1 cellular context compared by ENCODE assay signal in the genomic region with DNA sequence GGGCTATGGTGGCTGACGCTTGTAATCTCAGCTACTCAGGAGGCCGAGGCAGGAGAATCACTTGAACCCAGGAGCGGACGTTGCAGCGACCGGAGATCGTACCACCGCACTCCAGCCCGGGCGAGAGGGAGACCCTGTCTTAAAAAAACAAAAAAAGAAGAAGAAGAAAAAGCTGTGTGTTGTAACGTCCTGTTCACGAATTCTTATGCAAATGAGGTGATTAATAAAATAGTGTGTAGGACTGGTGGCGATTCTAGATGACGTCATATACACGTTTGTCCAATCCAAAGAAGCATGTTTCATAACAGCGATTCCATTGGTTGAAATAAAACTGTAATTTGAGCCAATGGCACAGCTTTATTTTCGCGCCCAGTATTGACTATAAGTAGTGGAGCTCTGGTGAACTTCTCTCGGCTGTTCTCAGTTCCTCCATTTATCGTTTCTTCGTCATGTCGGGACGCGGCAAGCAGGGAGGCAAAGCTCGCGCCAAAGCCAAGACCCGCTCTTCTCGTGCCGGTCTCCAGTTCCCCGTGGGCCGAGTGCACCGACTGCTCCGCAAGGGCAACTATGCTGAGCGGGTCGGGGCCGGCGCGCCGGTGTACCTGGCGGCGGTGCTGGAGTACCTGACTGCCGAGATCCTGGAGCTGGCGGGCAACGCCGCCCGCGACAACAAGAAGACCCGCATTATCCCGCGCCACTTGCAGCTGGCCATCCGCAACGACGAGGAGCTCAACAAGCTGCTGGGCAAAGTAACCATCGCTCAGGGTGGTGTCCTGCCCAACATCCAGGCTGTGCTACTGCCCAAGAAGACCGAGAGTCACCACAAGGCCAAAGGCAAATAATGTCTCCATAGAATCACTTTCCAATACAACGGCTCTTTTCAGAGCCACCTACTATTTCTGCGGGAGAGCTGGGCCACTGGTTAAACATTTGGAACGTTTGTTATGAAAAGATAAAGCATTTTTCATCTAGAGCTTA.
A peak's percentile ranks its signal among the peaks of the same experiment; 100 is the strongest.
TF ChIP-seq lines count a peak whose summit lies in the region.

No MANE protein-coding gene starts in this region.

TF ChIP-seq in GM12878, 131 proteins besides CTCF, POLR2A, EP300 and RAD21 (continued from another document and continues in another):
- peak; percentile 82 for TF ChIP-seq PRDM15 (CRISPR knock-in tag; IDR thresholded peaks at IDR 0.05)
- TF ChIP-seq, protein P1, sequence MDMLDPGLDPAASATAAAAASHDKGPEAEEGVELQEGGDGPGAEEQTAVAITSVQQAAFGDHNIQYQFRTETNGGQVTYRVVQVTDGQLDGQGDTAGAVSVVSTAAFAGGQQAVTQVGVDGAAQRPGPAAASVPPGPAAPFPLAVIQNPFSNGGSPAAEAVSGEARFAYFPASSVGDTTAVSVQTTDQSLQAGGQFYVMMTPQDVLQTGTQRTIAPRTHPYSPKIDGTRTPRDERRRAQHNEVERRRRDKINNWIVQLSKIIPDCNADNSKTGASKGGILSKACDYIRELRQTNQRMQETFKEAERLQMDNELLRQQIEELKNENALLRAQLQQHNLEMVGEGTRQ (IDR thresholded peaks at IDR 0.05; ENCODE audit: borderline replicate concordance, low read depth, low read length): no peak
- TF ChIP-seq SMAD5 (IDR thresholded peaks at IDR 0.05; ENCODE audit: low read depth): peak; percentile 96
- no peak for TF ChIP-seq ELK1 (IDR thresholded peaks at IDR 0.05; ENCODE audit: low read depth, low read length)
- TF ChIP-seq SIX5 (IDR thresholded peaks at IDR 0.05; ENCODE audit: low read depth, low read length, severe bottlenecking): peak; percentile 27
- peak; percentile 63; the same call in 1 of the 2 replicates for TF ChIP-seq TARDBP (IDR thresholded peaks at IDR 0.05; ENCODE audit: borderline replicate concordance)
- TF ChIP-seq ZBTB33 (IDR thresholded peaks at IDR 0.05): no peak
- TF ChIP-seq SMAD1 (IDR thresholded peaks at IDR 0.05; ENCODE audit: low read depth, partially characterized antibody): peak; percentile 55
- peak; percentile 96 for TF ChIP-seq NBN (IDR thresholded peaks at IDR 0.05)
- TF ChIP-seq BACH1 (IDR thresholded peaks at IDR 0.05; ENCODE audit: borderline replicate concordance): peak; percentile 37; the same call in 1 of the 2 replicates
- TF ChIP-seq ZSCAN29 (IDR thresholded peaks at IDR 0.05): no peak
- 0 out of 2 replicates have a peak, but pooled peaks have one; percentile 15 for TF ChIP-seq GABPA (IDR thresholded peaks at IDR 0.05; ENCODE audit: low read depth)
- TF ChIP-seq TAF1 (IDR thresholded peaks at IDR 0.05; ENCODE audit: borderline replicate concordance, low read depth, low read length): peak; percentile 33; the same call in 1 of the 2 replicates
- TF ChIP-seq, protein P2, sequence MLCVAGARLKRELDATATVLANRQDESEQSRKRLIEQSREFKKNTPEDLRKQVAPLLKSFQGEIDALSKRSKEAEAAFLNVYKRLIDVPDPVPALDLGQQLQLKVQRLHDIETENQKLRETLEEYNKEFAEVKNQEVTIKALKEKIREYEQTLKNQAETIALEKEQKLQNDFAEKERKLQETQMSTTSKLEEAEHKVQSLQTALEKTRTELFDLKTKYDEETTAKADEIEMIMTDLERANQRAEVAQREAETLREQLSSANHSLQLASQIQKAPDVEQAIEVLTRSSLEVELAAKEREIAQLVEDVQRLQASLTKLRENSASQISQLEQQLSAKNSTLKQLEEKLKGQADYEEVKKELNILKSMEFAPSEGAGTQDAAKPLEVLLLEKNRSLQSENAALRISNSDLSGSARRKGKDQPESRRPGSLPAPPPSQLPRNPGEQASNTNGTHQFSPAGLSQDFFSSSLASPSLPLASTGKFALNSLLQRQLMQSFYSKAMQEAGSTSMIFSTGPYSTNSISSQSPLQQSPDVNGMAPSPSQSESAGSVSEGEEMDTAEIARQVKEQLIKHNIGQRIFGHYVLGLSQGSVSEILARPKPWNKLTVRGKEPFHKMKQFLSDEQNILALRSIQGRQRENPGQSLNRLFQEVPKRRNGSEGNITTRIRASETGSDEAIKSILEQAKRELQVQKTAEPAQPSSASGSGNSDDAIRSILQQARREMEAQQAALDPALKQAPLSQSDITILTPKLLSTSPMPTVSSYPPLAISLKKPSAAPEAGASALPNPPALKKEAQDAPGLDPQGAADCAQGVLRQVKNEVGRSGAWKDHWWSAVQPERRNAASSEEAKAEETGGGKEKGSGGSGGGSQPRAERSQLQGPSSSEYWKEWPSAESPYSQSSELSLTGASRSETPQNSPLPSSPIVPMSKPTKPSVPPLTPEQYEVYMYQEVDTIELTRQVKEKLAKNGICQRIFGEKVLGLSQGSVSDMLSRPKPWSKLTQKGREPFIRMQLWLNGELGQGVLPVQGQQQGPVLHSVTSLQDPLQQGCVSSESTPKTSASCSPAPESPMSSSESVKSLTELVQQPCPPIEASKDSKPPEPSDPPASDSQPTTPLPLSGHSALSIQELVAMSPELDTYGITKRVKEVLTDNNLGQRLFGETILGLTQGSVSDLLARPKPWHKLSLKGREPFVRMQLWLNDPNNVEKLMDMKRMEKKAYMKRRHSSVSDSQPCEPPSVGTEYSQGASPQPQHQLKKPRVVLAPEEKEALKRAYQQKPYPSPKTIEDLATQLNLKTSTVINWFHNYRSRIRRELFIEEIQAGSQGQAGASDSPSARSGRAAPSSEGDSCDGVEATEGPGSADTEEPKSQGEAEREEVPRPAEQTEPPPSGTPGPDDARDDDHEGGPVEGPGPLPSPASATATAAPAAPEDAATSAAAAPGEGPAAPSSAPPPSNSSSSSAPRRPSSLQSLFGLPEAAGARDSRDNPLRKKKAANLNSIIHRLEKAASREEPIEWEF (IDR thresholded peaks at IDR 0.05; ENCODE audit: insufficient replicate concordance, low read depth, low read length): no peak
- no peak for TF ChIP-seq RBBP5 (conservative IDR thresholded peaks at IDR 0.05)
- 0 out of 2 replicates have a peak, but pooled peaks have one; percentile 4 for TF ChIP-seq MEF2A (IDR thresholded peaks at IDR 0.05; ENCODE audit: insufficient read depth, low read depth, low read length)
- TF ChIP-seq PML (IDR thresholded peaks at IDR 0.05; ENCODE audit: low read length): peak; percentile 92
- peak; percentile 86; the same call in 1 of the 2 replicates for TF ChIP-seq NFXL1 (IDR thresholded peaks at IDR 0.05; ENCODE audit: borderline replicate concordance)
- peak; percentile 99 for TF ChIP-seq ZBED1 (IDR thresholded peaks at IDR 0.05; ENCODE audit: borderline replicate concordance)
- TF ChIP-seq POLR2AphosphoS2 (IDR thresholded peaks at IDR 0.05; ENCODE audit: low read depth, low read length): peak; percentile 86; the same call in 1 of the 2 replicates
- no peak for TF ChIP-seq ZZZ3 (IDR thresholded peaks at IDR 0.05; ENCODE audit: control insufficient read depth, insufficient read length, low read depth)
- TF ChIP-seq ZNF384 (IDR thresholded peaks at IDR 0.05; ENCODE audit: borderline replicate concordance, low read depth, low read length): peak; percentile 57; the same call in 1 of the 2 replicates
- peak; percentile 95; the same call in 1 of the 2 replicates for TF ChIP-seq JUND (IDR thresholded peaks at IDR 0.05; ENCODE audit: low read depth, low read length)
- peak; percentile 19; the same call in 1 of the 2 replicates for TF ChIP-seq MLLT1 (IDR thresholded peaks at IDR 0.05)
- 0 out of 2 replicates have a peak, but pooled peaks have one; percentile 6 for TF ChIP-seq TCF12 (IDR thresholded peaks at IDR 0.05; ENCODE audit: low read depth, low read length)
- TF ChIP-seq, protein P3, sequence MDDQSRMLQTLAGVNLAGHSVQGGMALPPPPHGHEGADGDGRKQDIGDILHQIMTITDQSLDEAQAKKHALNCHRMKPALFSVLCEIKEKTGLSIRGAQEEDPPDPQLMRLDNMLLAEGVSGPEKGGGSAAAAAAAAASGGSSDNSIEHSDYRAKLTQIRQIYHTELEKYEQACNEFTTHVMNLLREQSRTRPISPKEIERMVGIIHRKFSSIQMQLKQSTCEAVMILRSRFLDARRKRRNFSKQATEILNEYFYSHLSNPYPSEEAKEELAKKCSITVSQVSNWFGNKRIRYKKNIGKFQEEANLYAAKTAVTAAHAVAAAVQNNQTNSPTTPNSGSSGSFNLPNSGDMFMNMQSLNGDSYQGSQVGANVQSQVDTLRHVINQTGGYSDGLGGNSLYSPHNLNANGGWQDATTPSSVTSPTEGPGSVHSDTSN (IDR thresholded peaks at IDR 0.05; ENCODE audit: insufficient replicate concordance, low read depth, low read length): peak; percentile 21
- 0 out of 2 replicates have a peak, but pooled peaks have one; percentile 14 for TF ChIP-seq CHD2 (IDR thresholded peaks at IDR 0.05; ENCODE audit: borderline replicate concordance, low read depth, low read length)
- no peak for TF ChIP-seq KLF5 (IDR thresholded peaks at IDR 0.05; ENCODE audit: partially characterized antibody)
- TF ChIP-seq, protein P4, sequence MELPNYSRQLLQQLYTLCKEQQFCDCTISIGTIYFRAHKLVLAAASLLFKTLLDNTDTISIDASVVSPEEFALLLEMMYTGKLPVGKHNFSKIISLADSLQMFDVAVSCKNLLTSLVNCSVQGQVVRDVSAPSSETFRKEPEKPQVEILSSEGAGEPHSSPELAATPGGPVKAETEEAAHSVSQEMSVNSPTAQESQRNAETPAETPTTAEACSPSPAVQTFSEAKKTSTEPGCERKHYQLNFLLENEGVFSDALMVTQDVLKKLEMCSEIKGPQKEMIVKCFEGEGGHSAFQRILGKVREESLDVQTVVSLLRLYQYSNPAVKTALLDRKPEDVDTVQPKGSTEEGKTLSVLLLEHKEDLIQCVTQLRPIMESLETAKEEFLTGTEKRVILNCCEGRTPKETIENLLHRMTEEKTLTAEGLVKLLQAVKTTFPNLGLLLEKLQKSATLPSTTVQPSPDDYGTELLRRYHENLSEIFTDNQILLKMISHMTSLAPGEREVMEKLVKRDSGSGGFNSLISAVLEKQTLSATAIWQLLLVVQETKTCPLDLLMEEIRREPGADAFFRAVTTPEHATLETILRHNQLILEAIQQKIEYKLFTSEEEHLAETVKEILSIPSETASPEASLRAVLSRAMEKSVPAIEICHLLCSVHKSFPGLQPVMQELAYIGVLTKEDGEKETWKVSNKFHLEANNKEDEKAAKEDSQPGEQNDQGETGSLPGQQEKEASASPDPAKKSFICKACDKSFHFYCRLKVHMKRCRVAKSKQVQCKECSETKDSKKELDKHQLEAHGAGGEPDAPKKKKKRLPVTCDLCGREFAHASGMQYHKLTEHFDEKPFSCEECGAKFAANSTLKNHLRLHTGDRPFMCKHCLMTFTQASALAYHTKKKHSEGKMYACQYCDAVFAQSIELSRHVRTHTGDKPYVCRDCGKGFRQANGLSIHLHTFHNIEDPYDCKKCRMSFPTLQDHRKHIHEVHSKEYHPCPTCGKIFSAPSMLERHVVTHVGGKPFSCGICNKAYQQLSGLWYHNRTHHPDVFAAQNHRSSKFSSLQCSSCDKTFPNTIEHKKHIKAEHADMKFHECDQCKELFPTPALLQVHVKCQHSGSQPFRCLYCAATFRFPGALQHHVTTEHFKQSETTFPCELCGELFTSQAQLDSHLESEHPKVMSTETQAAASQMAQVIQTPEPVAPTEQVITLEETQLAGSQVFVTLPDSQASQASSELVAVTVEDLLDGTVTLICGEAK (IDR thresholded peaks at IDR 0.05; ENCODE audit: borderline replicate concordance): peak; percentile 39; the same call in 1 of the 2 replicates
- TF ChIP-seq FOXK2 (IDR thresholded peaks at IDR 0.05): no peak
